In the genomic region with DNA sequence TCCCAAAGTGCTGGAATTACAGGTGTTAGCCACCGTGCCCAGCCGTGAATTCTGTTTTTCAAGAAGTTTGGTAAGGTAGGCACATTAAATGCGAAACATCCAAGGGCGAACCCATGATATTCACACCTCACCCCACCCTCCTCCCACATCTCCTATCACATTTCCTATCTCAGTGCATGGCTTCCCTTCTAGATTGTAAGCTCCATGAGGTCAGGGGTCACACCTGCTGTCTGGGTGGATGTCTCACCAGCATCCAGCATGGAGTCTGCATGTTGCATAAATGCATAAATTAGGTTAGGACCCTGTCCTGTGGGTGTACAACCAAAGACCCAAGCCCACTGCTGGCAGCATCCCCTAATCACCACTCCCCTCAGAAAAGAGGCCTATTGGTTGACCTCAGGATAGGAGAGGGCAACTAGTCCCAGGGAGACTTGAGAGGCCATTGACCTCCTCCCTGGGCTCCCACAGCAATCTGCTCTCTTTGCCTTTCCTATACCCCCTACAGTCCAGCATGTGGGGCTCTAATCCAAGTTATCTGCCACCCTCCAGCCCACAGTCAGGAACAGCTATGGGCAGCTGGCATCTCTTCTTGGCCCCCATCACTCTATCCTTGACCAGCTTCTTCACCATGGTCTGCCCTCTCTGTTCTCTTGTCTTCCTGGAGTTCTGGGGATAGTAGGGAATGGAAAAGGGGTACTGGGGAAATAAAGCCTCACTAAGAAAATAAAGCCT, we compare ENCODE assay signal across 18 cellular contexts. TPM values are rescaled to one million over a fixed set of nuclear protein-coding genes. Genes with fewer than 3 reads are reported as not detected.
A peak's percentile ranks its signal among the peaks of the same experiment; 100 is the strongest.
DNase-seq lines count a peak whose midpoint lies in the region; ATAC-seq, FAIRE-seq and TF ChIP-seq lines count a peak whose summit lies in the region.
"Had no signal": no experiment of that assay in that cellular context is flagged by ENCODE, and none has a peak within 500 bp of the region (broad histone marks: within the 10 kb centered on the region; RNA-seq: fewer than 3 reads in every experiment).

No MANE protein-coding gene starts in this region.

- no peak overlapping the region for H4K8ac ChIP-seq in mesenchymal stem cell (ENCODE audit: low read length)

- peaks cover 75% of the 10 kb centered on the region for H3K27me3 Mint-ChIP-seq in activated naive CD4-positive, alpha-beta T cell treated with anti-CD3 and anti-CD28 coated beads, Interleukin-2, amount 10 ng/mL, durations not matched to agents 7 days and 5 days
- peaks cover 28% of the 10 kb centered on the region for H3K27me3 Mint-ChIP-seq in activated T-helper 17 cell treated with anti-CD3 and anti-CD28 coated beads, Interleukin-2, amount 50 U/mL, for 72 hours

- no peak overlapping the region for H4K91ac ChIP-seq in mesenchymal stem cell (ENCODE audit: low read length)

- H4K20me1 ChIP-seq in keratinocyte (ENCODE audit: control insufficient read depth, extremely low read depth, insufficient read depth, low read length) = no peaks in the 10 kb centered on the region

- no peaks in the 10 kb centered on the region for H3K36me3 Mint-ChIP-seq in activated naive CD4-positive, alpha-beta T cell treated with anti-CD3 and anti-CD28 coated beads, Interleukin-2, amount 10 ng/mL, durations not matched to agents 7 days and 5 days
- H3K36me3 Mint-ChIP-seq in activated T-helper 17 cell treated with anti-CD3 and anti-CD28 coated beads, Interleukin-2, amount 50 U/mL, for 72 hours (ENCODE audit: low read depth) = no peaks in the 10 kb centered on the region
- H3K36me3 Mint-ChIP-seq: activated naive CD4-positive, alpha-beta T cell treated with anti-CD3 and anti-CD28 coated beads, Interleukin-2, amount 50 U/mL, for 24 hours had no signal

- intact Hi-C loops in aorta (cut with DNase I) = no loop called here

- no peak for FAIRE-seq in keratinocyte (lab: Jason Lieb, UNC)
- FAIRE-seq: A549, urothelium cell line had no signal

- H3K27ac Mint-ChIP-seq in activated naive CD4-positive, alpha-beta T cell treated with anti-CD3 and anti-CD28 coated beads, Interleukin-2, amount 10 ng/mL, durations not matched to agents 7 days and 5 days = peak overlapping the region; percentile 15
- H3K27ac Mint-ChIP-seq in activated T-helper 17 cell treated with anti-CD3 and anti-CD28 coated beads, Interleukin-2, amount 50 U/mL, for 72 hours = no peak overlapping the region
- H3K27ac Mint-ChIP-seq: activated naive CD4-positive, alpha-beta T cell treated with anti-CD3 and anti-CD28 coated beads, Interleukin-2, amount 50 U/mL, for 24 hours had no signal

- 90% methylated on average over 4 of the region's 4 CpGs for WGBS in aorta, 2 donors
- 90% methylated on average over 4 of the region's 4 CpGs for WGBS in mesenchymal stem cell

- H3K4me1 ChIP-seq in keratinocyte (ENCODE audit: control insufficient read depth, extremely low read depth, insufficient read depth, low read length) = peaks cover 4% of the 10 kb centered on the region
- no peaks in the 10 kb centered on the region for H3K4me1 ChIP-seq in aorta (ENCODE audit: control insufficient read depth in 1 of 2, insufficient read depth in 2 of 2, low read length in 2 of 2)
- H3K4me1 ChIP-seq in mesenchymal stem cell (ENCODE audit: control insufficient read depth, insufficient read depth, low read depth, low read length) = peaks cover 14% of the 10 kb centered on the region

- H3K23ac ChIP-seq in mesenchymal stem cell (ENCODE audit: low read length in 2 of 2) = no peak overlapping the region

- H3K4me3 ChIP-seq in keratinocyte (ENCODE audit: control insufficient read depth in 2 of 3, extremely low read depth in 1 of 3, insufficient read depth in 2 of 3, low read depth in 1 of 3, low read length in 3 of 3) (no peak overlapping the region), aorta (ENCODE audit: low read length in 2 of 2) (no peak overlapping the region), mesenchymal stem cell (ENCODE audit: insufficient read depth in 1 of 2, low read depth in 1 of 2, low read length in 2 of 2) (no peak overlapping the region)
- H3K4me3 ChIP-seq: A549 had no signal

- DNase-seq in activated naive CD4-positive, alpha-beta T cell treated with anti-CD3 and anti-CD28 coated beads, Interleukin-2, amount 10 ng/mL, durations not matched to agents 7 days and 5 days = no peak
- DNase-seq in activated naive CD4-positive, alpha-beta T cell (lab: John Stamatoyannopoulos, UW) = no peak
- DNase-seq in keratinocyte (ENCODE audit: low read depth, low spot score) = no peak
- peak; percentile 17 to 27 for DNase-seq in aorta
- no peak for DNase-seq in mesenchymal stem cell
- no peak for DNase-seq in activated CD4-positive, alpha-beta T cell treated with anti-CD3 and anti-CD28 coated beads for 4 hours
- no peak for DNase-seq in KG1 (lab: John Stamatoyannopoulos, UW)
- DNase-seq: activated T-cell treated with anti-CD3 and anti-CD28 coated beads, Interleukin-2, amount 50 U/mL, for 1 hour; effector memory CD4-positive, alpha-beta T cell; mammary epithelial cell; naive B cell; NCI-H69; SW 1271 had no signal

- no peak for ATAC-seq in activated T-helper 17 cell treated with anti-CD3 and anti-CD28 coated beads, Interleukin-2, amount 50 U/mL, for 72 hours (replicated peaks)
- no peak for ATAC-seq in aorta (ENCODE audit: low FRiP score)

- H2BK5ac ChIP-seq in mesenchymal stem cell (ENCODE audit: low read depth, low read length, poor library complexity, severe bottlenecking) = no peak overlapping the region

- H3K4me1 Mint-ChIP-seq in activated naive CD4-positive, alpha-beta T cell treated with anti-CD3 and anti-CD28 coated beads, Interleukin-2, amount 10 ng/mL, durations not matched to agents 7 days and 5 days = peaks cover 35% of the 10 kb centered on the region
- H3K4me1 Mint-ChIP-seq in activated T-helper 17 cell treated with anti-CD3 and anti-CD28 coated beads, Interleukin-2, amount 50 U/mL, for 72 hours = peaks cover 12% of the 10 kb centered on the region

- no peak overlapping the region for H3K4me3 Mint-ChIP-seq in activated naive CD4-positive, alpha-beta T cell treated with anti-CD3 and anti-CD28 coated beads, Interleukin-2, amount 10 ng/mL, durations not matched to agents 7 days and 5 days
- H3K4me3 Mint-ChIP-seq in activated T-helper 17 cell treated with anti-CD3 and anti-CD28 coated beads, Interleukin-2, amount 50 U/mL, for 72 hours = peak overlapping the region; percentile 80

- H3K18ac ChIP-seq in mesenchymal stem cell (ENCODE audit: low read depth in 1 of 2, low read length in 2 of 2) = no peak overlapping the region

- H3K9me3 Mint-ChIP-seq in activated naive CD4-positive, alpha-beta T cell treated with anti-CD3 and anti-CD28 coated beads, Interleukin-2, amount 10 ng/mL, durations not matched to agents 7 days and 5 days = no peaks in the 10 kb centered on the region
- no peaks in the 10 kb centered on the region for H3K9me3 Mint-ChIP-seq in activated T-helper 17 cell treated with anti-CD3 and anti-CD28 coated beads, Interleukin-2, amount 50 U/mL, for 72 hours
- H3K9me3 Mint-ChIP-seq: activated naive CD4-positive, alpha-beta T cell treated with anti-CD3 and anti-CD28 coated beads, Interleukin-2, amount 50 U/mL, for 24 hours had no signal

- H3K79me1 ChIP-seq in mesenchymal stem cell (replicated peaks; ENCODE audit: low read length, poor library complexity, severe bottlenecking) = peaks cover 3% of the 10 kb centered on the region

- H3K27me3 ChIP-seq in keratinocyte (ENCODE audit: control insufficient read depth, extremely low read depth, insufficient read depth, low read length) (peaks cover 4% of the 10 kb centered on the region), aorta (ENCODE audit: control insufficient read depth in 1 of 2, insufficient read depth in 2 of 2, low read length in 1 of 2) (no peaks in the 10 kb centered on the region), mesenchymal stem cell (ENCODE audit: control insufficient read depth in 1 of 2, insufficient read depth in 1 of 2, low read length in 2 of 2) (peaks cover 39 to 46% of the 10 kb centered on the region in 2 experiments)

- H2BK120ac ChIP-seq in mesenchymal stem cell (ENCODE audit: low read depth, low read length) = no peak overlapping the region

- dilution Hi-C loops in keratinocyte (cut with MboI; ENCODE audit: extremely low pct_ligation_motif_present, low sequenced_read_pairs) = no loop called here

- H2AFZ ChIP-seq in keratinocyte (ENCODE audit: control insufficient read depth, low read length) = no peak overlapping the region
- no peak overlapping the region for H2AFZ ChIP-seq in mesenchymal stem cell (ENCODE audit: low read depth, low read length)

- H3K79me2 ChIP-seq in keratinocyte (ENCODE audit: control insufficient read depth, insufficient read depth, low read length) = no peaks in the 10 kb centered on the region

- no peak for TF ChIP-seq CTCF in keratinocyte (optimal IDR thresholded peaks at IDR 0.05 in 1 of 3, IDR thresholded peaks at IDR 0.05 in 1 of 3, conservative IDR thresholded peaks at IDR 0.05 in 1 of 3; ENCODE audit: extremely low read depth in 1 of 3, insufficient read depth in 2 of 3, low read length in 3 of 3)

- H3K36me3 ChIP-seq in keratinocyte (ENCODE audit: control insufficient read depth in 2 of 2, extremely low read depth in 1 of 2, insufficient read depth in 2 of 2, low read length in 2 of 2) (no peaks in the 10 kb centered on the region), aorta (ENCODE audit: control insufficient read depth in 1 of 2, insufficient read depth in 2 of 2, low read length in 1 of 2) (no peaks in the 10 kb centered on the region), mesenchymal stem cell (ENCODE audit: control insufficient read depth in 1 of 2, insufficient read depth in 2 of 2, low read depth in 1 of 2, low read length in 2 of 2) (no peaks in the 10 kb centered on the region)

- no peak overlapping the region for H2BK15ac ChIP-seq in mesenchymal stem cell (ENCODE audit: low read depth, poor library complexity, severe bottlenecking)

- H3K4me2 ChIP-seq in keratinocyte (ENCODE audit: control insufficient read depth, extremely low read depth, insufficient read depth, low read depth, low read length) = peak overlapping the region; percentile 94
- no peak overlapping the region for H3K4me2 ChIP-seq in mesenchymal stem cell (ENCODE audit: low read length, poor library complexity, severe bottlenecking)
- H3K4me2 ChIP-seq: KMS-11 had no signal

- no peak overlapping the region for H3K14ac ChIP-seq in mesenchymal stem cell (ENCODE audit: low read length in 2 of 2)

- no peak overlapping the region for H2BK12ac ChIP-seq in mesenchymal stem cell (ENCODE audit: low read length in 2 of 2)

- H3K9me3 ChIP-seq in keratinocyte (ENCODE audit: control insufficient read depth, low read depth, low read length) = no peaks in the 10 kb centered on the region
- H3K9me3 ChIP-seq in aorta (ENCODE audit: control insufficient read depth, low read length) = no peaks in the 10 kb centered on the region
- no peaks in the 10 kb centered on the region for H3K9me3 ChIP-seq in mesenchymal stem cell (ENCODE audit: control insufficient read depth, low read length)
- H3K9me3 ChIP-seq: A549 had no signal

- H3K9ac ChIP-seq in keratinocyte (ENCODE audit: control insufficient read depth, extremely low read depth, insufficient read depth, low read length) (no peak overlapping the region), mesenchymal stem cell (ENCODE audit: low read length) (no peak overlapping the region)
- H3K9ac ChIP-seq: KMS-11 had no signal

- no peak overlapping the region for H3K27ac ChIP-seq in keratinocyte (ENCODE audit: control insufficient read depth, insufficient read depth, low read length)
- no peak overlapping the region for H3K27ac ChIP-seq in aorta (ENCODE audit: low read depth in 1 of 2, low read length in 2 of 2)
- H3K27ac ChIP-seq in mesenchymal stem cell (ENCODE audit: low read length, poor library complexity, severe bottlenecking) = no peak overlapping the region
- H3K27ac ChIP-seq: KMS-11 had no signal

- no peak overlapping the region for H2AK5ac ChIP-seq in mesenchymal stem cell (ENCODE audit: low read length, severe bottlenecking)

- H3K4ac ChIP-seq in mesenchymal stem cell (ENCODE audit: low read depth in 1 of 2, low read length in 2 of 2) = no peak overlapping the region

- H3K9me1 ChIP-seq in keratinocyte (ENCODE audit: control insufficient read depth, extremely low read depth, insufficient read depth, low read length) = no peaks in the 10 kb centered on the region

- CTCF ChIA-PET in activated naive CD4-positive, alpha-beta T cell treated with anti-CD3 and anti-CD28 coated beads, Interleukin-2, amount 10 ng/mL, durations not matched to agents 7 days and 5 days (lab: Charles Lee) = interaction anchor here (0.6 to 1.8 kb wide), 6 partner anchors 9 to 47 kb away, joined by 3 to 6 read pairs (median 3); no protein-coding TSS in a partner anchor

RNA-seq across cellular contexts. Expression of gene PRRT1, which starts 4.2 kb away (rescaled TPM):
- under 1 TPM; 0.17 to 0.29 TPM for total RNA-seq in activated T-helper 17 cell treated with anti-CD3 and anti-CD28 coated beads, Interleukin-2, amount 50 U/mL, for 72 hours
- polyA plus RNA-seq in keratinocyte (0.09 to 0.17 TPM (median 0.09 TPM) in 3 replicates), aorta (10 to 100 TPM in 1 of 2 donors, 1 to 10 TPM in 1; 4.6 to 12.5 TPM)
- polyA plus RNA-seq in keratinocyte (2011; ENCODE audit: low read depth) = 0.39 TPM
- 0.05 and 0.08 TPM in 2 replicates for polyA plus RNA-seq in keratinocyte (2011; cell fraction: cytosol; rRNA removed)
- 0.74 and 1.0 TPM in 2 replicates for polyA plus RNA-seq in keratinocyte (2011; cell fraction: nucleus; rRNA removed)
- polyA plus RNA-seq in keratinocyte (2012; ENCODE audit: low replicate concordance) = 0.38 and 0.66 TPM in 2 replicates
- not detected in 3 replicates for polyA minus RNA-seq in keratinocyte
- not detected for polyA minus RNA-seq in keratinocyte (2011; cell fraction: cytosol; rRNA and poly(A)+ RNA removed)
- not detected in 2 replicates for polyA minus RNA-seq in keratinocyte (2011; cell fraction: nucleus; rRNA and poly(A)+ RNA removed)
- total RNA-seq in aorta = 1 to 10 TPM; 3.6 to 7.0 TPM
- 8.0 TPM for polyA plus RNA-seq in mesenchymal stem cell (2013, experiment 1 of 2)
- polyA plus RNA-seq in mesenchymal stem cell (2013, experiment 2 of 2) = 7.9 TPM

RNA-seq across cellular contexts. Expression of gene PPT2, which starts 6.4 kb away (rescaled TPM):
- 10 to 100 TPM; 10.5 to 18.0 TPM for total RNA-seq in activated T-helper 17 cell treated with anti-CD3 and anti-CD28 coated beads, Interleukin-2, amount 50 U/mL, for 72 hours
- polyA plus RNA-seq in keratinocyte (15.0 to 21.0 TPM (median 15.6 TPM) in 3 replicates), aorta (10 to 100 TPM in 1 of 2 donors, 1 to 10 TPM in 1; 4.3 to 29.7 TPM)
- polyA plus RNA-seq in keratinocyte (2011; ENCODE audit: low read depth) = 2.6 TPM
- polyA plus RNA-seq in keratinocyte (2011; cell fraction: cytosol; rRNA removed) = 10.4 and 11.0 TPM in 2 replicates
- 34.1 and 43.3 TPM in 2 replicates for polyA plus RNA-seq in keratinocyte (2011; cell fraction: nucleus; rRNA removed)
- 9.0 and 18.8 TPM in 2 replicates for polyA plus RNA-seq in keratinocyte (2012; ENCODE audit: low replicate concordance)
- 10.8 to 14.1 TPM (median 12.3 TPM) in 3 replicates for polyA minus RNA-seq in keratinocyte
- polyA minus RNA-seq in keratinocyte (2011; cell fraction: cytosol; rRNA and poly(A)+ RNA removed) = 11.5 TPM
- polyA minus RNA-seq in keratinocyte (2011; cell fraction: nucleus; rRNA and poly(A)+ RNA removed) = 11.8 and 23.7 TPM in 2 replicates
- 10 to 100 TPM; 26.0 to 37.6 TPM for total RNA-seq in aorta
- polyA plus RNA-seq in mesenchymal stem cell (2013, experiment 1 of 2) = 31.6 TPM
- polyA plus RNA-seq in mesenchymal stem cell (2013, experiment 2 of 2) = 31.6 TPM

RNA-seq across cellular contexts. Expression of gene EGFL8, which starts 16.8 kb away (rescaled TPM):
- total RNA-seq in activated T-helper 17 cell treated with anti-CD3 and anti-CD28 coated beads, Interleukin-2, amount 50 U/mL, for 72 hours = 10 to 100 TPM in 1 of 2 donors, 1 to 10 TPM in 1; 6.7 to 10.1 TPM
- polyA plus RNA-seq in keratinocyte = 1.7 to 4.2 TPM (median 3.7 TPM) in 3 replicates
- polyA plus RNA-seq in keratinocyte (2011; ENCODE audit: low read depth) = 6.6 TPM
- polyA plus RNA-seq in keratinocyte (2011; cell fraction: cytosol; rRNA removed) = 0.30 and 1.0 TPM in 2 replicates
- polyA plus RNA-seq in keratinocyte (2011; cell fraction: nucleus; rRNA removed) = 13.1 and 13.7 TPM in 2 replicates
- polyA plus RNA-seq in keratinocyte (2012; ENCODE audit: low replicate concordance) = 2.5 and 14.1 TPM in 2 replicates
- polyA minus RNA-seq in keratinocyte = 0.79 to 1.1 TPM in 2 of 3 replicates, not detected in the other
- polyA minus RNA-seq in keratinocyte (2011; cell fraction: cytosol; rRNA and poly(A)+ RNA removed) = not detected
- polyA minus RNA-seq in keratinocyte (2011; cell fraction: nucleus; rRNA and poly(A)+ RNA removed) = 1.4 and 4.2 TPM in 2 replicates
- total RNA-seq in aorta = 10 to 100 TPM; 20.7 to 38.8 TPM
- 100 to 1,000 TPM in 1 of 2 donors, 1 to 10 TPM in 1; 3.9 to 138 TPM for polyA plus RNA-seq in aorta
- 16.8 TPM for polyA plus RNA-seq in mesenchymal stem cell (2013, experiment 1 of 2)
- 16.9 TPM for polyA plus RNA-seq in mesenchymal stem cell (2013, experiment 2 of 2)

RNA-seq across cellular contexts. Expression of gene FKBPL, which starts 17.5 kb away (rescaled TPM):
- 1 to 10 TPM; 7.4 to 9.3 TPM for total RNA-seq in activated T-helper 17 cell treated with anti-CD3 and anti-CD28 coated beads, Interleukin-2, amount 50 U/mL, for 72 hours
- polyA plus RNA-seq in keratinocyte (4.2 to 5.6 TPM (median 4.9 TPM) in 3 replicates), aorta (1 to 10 TPM; 3.4 to 4.8 TPM)
- polyA plus RNA-seq in keratinocyte (2011; ENCODE audit: low read depth) = 1.9 TPM
- polyA plus RNA-seq in keratinocyte (2011; cell fraction: cytosol; rRNA removed) = 2.7 and 3.7 TPM in 2 replicates
- 4.7 and 5.5 TPM in 2 replicates for polyA plus RNA-seq in keratinocyte (2011; cell fraction: nucleus; rRNA removed)
- 5.9 and 8.6 TPM in 2 replicates for polyA plus RNA-seq in keratinocyte (2012; ENCODE audit: low replicate concordance)
- 2.2 to 6.9 TPM (median 3.8 TPM) in 3 replicates for polyA minus RNA-seq in keratinocyte
- polyA minus RNA-seq in keratinocyte (2011; cell fraction: cytosol; rRNA and poly(A)+ RNA removed) = 1.9 TPM
- polyA minus RNA-seq in keratinocyte (2011; cell fraction: nucleus; rRNA and poly(A)+ RNA removed) = 0.93 and 1.8 TPM in 2 replicates
- total RNA-seq in aorta = 1 to 10 TPM; 1.9 to 4.7 TPM
- 4.3 TPM for polyA plus RNA-seq in mesenchymal stem cell (2013, experiment 1 of 2)
- polyA plus RNA-seq in mesenchymal stem cell (2013, experiment 2 of 2) = 4.3 TPM

RNA-seq across cellular contexts. Expression of gene ATF6B, which starts 19.5 kb away (rescaled TPM):
- total RNA-seq in activated T-helper 17 cell treated with anti-CD3 and anti-CD28 coated beads, Interleukin-2, amount 50 U/mL, for 72 hours = 10 to 100 TPM; 73.4 to 99.9 TPM
- 30.4 to 51.2 TPM (median 37.9 TPM) in 3 replicates for polyA plus RNA-seq in keratinocyte
- 35.1 TPM for polyA plus RNA-seq in keratinocyte (2011; ENCODE audit: low read depth)
- 23.5 and 24.3 TPM in 2 replicates for polyA plus RNA-seq in keratinocyte (2011; cell fraction: cytosol; rRNA removed)
- 132 and 149 TPM in 2 replicates for polyA plus RNA-seq in keratinocyte (2011; cell fraction: nucleus; rRNA removed)
- 46.0 and 46.4 TPM in 2 replicates for polyA plus RNA-seq in keratinocyte (2012; ENCODE audit: low replicate concordance)
- 29.9 to 82.1 TPM (median 35.2 TPM) in 3 replicates for polyA minus RNA-seq in keratinocyte
- polyA minus RNA-seq in keratinocyte (2011; cell fraction: cytosol; rRNA and poly(A)+ RNA removed) = 23.4 TPM
- polyA minus RNA-seq in keratinocyte (2011; cell fraction: nucleus; rRNA and poly(A)+ RNA removed) = 42.1 and 71.6 TPM in 2 replicates
- total RNA-seq in aorta = 10 to 100 TPM; 56.2 to 90.9 TPM
- polyA plus RNA-seq in aorta = 10 to 100 TPM; 12.9 to 93.1 TPM
- 68.3 TPM for polyA plus RNA-seq in mesenchymal stem cell (2013, experiment 1 of 2)
- polyA plus RNA-seq in mesenchymal stem cell (2013, experiment 2 of 2) = 66.3 TPM

Comparison
In these comparisons a context has a peak if more than half of its experiments do, and no peak if none do; other contexts are left out.
1. DNase-seq: peak in aorta (2 of 2); none in activated naive CD4-positive, alpha-beta T cell treated with anti-CD3 and anti-CD28 coated beads, Interleukin-2, amount 10 ng/mL, durations not matched to agents 7 days and 5 days (single experiment), activated naive CD4-positive, alpha-beta T cell (0 of 4), keratinocyte (single experiment), mesenchymal stem cell (single experiment), activated CD4-positive, alpha-beta T cell treated with anti-CD3 and anti-CD28 coated beads for 4 hours (0 of 2) and KG1 (single experiment).